Comparison of ENCODE assay signal across 18 cellular contexts in genomic region chr11:17528906-17529813, GRCh38. TPM values are rescaled to one million over a fixed set of nuclear protein-coding genes. Genes with fewer than 3 reads are reported as not detected.
A peak's percentile ranks its signal among the peaks of the same experiment; 100 is the strongest.
DNase-seq lines count a peak whose midpoint lies in the region; ATAC-seq and TF ChIP-seq lines count a peak whose summit lies in the region.
"Had no signal": no experiment of that assay in that cellular context is flagged by ENCODE, and none has a peak within 500 bp of the region (broad histone marks: within the 10 kb centered on the region; RNA-seq: fewer than 3 reads in every experiment).

No MANE protein-coding gene starts in this region.

- no peaks in the 10 kb centered on the region for H3K9me3 ChIP-seq in psoas muscle

- no peak for DNase-seq in left ventricle myocardium superior
- DNase-seq in cardiac septum (ENCODE audit: low spot score) = no peak
- peak; percentile 33 for DNase-seq in NCI-H2107 (lab: John Stamatoyannopoulos, UW)
- DNase-seq in dermis blood vessel endothelial cell = peak; percentile 10
- no peak for DNase-seq in type B pancreatic cell (ENCODE audit: extremely low spot score, unreplicated experiment)
- DNase-seq in Calu3 = no peak
- no peak for DNase-seq in psoas muscle
- DNase-seq in NCI-H1694 (lab: John Stamatoyannopoulos, UW) = no peak
- DNase-seq: activated CD4-positive, alpha-beta T cell treated with anti-CD3 and anti-CD28 coated beads for 48 hours; foreskin fibroblast; H7; IMR-90; stimulated activated CD4-positive, alpha-beta T cell treated with anti-CD3 and anti-CD28 coated beads, Interleukin-2, amount 100 ng/mL, for 48 hours had no signal

- H3K4me3 ChIP-seq in psoas muscle = no peak overlapping the region

- H3K36me3 Mint-ChIP-seq in type B pancreatic cell (no peaks in the 10 kb centered on the region), Calu3 (ENCODE audit: insufficient read depth, unreplicated experiment) (peaks cover 11% of the 10 kb centered on the region)
- H3K36me3 Mint-ChIP-seq: CD8-positive, alpha-beta T cell had no signal

- peak; percentile 16 for TF ChIP-seq CTCF in type B pancreatic cell (conservative IDR thresholded peaks at IDR 0.05)
- no peak for TF ChIP-seq CTCF in Calu3 (IDR thresholded peaks at IDR 0.05; ENCODE audit: unreplicated experiment)
- TF ChIP-seq CTCF in psoas muscle (IDR thresholded peaks at IDR 0.05) = no peak

- WGBS in psoas muscle, 3 donors = 53 to 56% (median 54%) methylated on average over 14 of the region's 14 CpGs

- no peak overlapping the region for H3K27ac ChIP-seq in psoas muscle

- CTCF ChIA-PET in Calu3 (lab: Charles Lee) = interaction anchor here (0.6 to 1.3 kb wide), 2 partner anchors 14 to 64 kb away, joined by 3 to 6 read pairs; no protein-coding TSS in a partner anchor

- BruUV-seq in Calu3 (replicated peaks; lab: Mats Ljungman, UMichigan) = no TSS peak

- H3K4me1 ChIP-seq in psoas muscle = peaks cover 3% of the 10 kb centered on the region

- intact Hi-C loops in left ventricle myocardium superior (cut with micrococcal nuclease) = no loop called here
- intact Hi-C loops in cardiac septum (cut with DNase I) = loop anchor here (5.0 kb wide), 1 partner anchor 142 kb away; the partner anchor contains the start of gene KCNJ11
- intact Hi-C loops in Calu3 (cut with micrococcal nuclease; ENCODE audit: unreplicated experiment) = no loop called here
- intact Hi-C loops in psoas muscle (cut with DNase I) = no loop called here

- peaks cover 11% of the 10 kb centered on the region for H3K27me3 Mint-ChIP-seq in type B pancreatic cell
- H3K27me3 Mint-ChIP-seq in Calu3 (ENCODE audit: unreplicated experiment) = no peaks in the 10 kb centered on the region

- H3K27me3 ChIP-seq in psoas muscle (ENCODE audit: insufficient read depth in 3 of 3, low read length in 2 of 3) = no peaks in the 10 kb centered on the region

- peaks cover 29% of the 10 kb centered on the region for H3K4me1 Mint-ChIP-seq in type B pancreatic cell (ENCODE audit: unreplicated experiment)
- no peaks in the 10 kb centered on the region for H3K4me1 Mint-ChIP-seq in Calu3 (ENCODE audit: low read depth, unreplicated experiment)

- H3K4me3 Mint-ChIP-seq in type B pancreatic cell (peak overlapping the region; percentile 28), Calu3 (ENCODE audit: low read depth, unreplicated experiment) (no peak overlapping the region)
- H3K4me3 Mint-ChIP-seq: CD8-positive, alpha-beta T cell had no signal

- H3K36me3 ChIP-seq in psoas muscle (ENCODE audit: insufficient read depth in 1 of 2, low read depth in 1 of 2) = no peaks in the 10 kb centered on the region

- H3K27ac Mint-ChIP-seq in type B pancreatic cell = no peak overlapping the region
- no peak overlapping the region for H3K27ac Mint-ChIP-seq in Calu3 (ENCODE audit: unreplicated experiment)
- H3K27ac Mint-ChIP-seq: CD8-positive, alpha-beta T cell had no signal

- H3K9me3 Mint-ChIP-seq in type B pancreatic cell (no peaks in the 10 kb centered on the region), Calu3 (ENCODE audit: low read depth, unreplicated experiment) (no peaks in the 10 kb centered on the region)
- H3K9me3 Mint-ChIP-seq: CD8-positive, alpha-beta T cell had no signal

- ATAC-seq in left ventricle myocardium superior = peak; percentile 59
- ATAC-seq in psoas muscle = no peak

RNA-seq across cellular contexts. Expression of gene USH1C, which starts 15.1 kb away (rescaled TPM):
- total RNA-seq in left ventricle myocardium superior (1.3 TPM), cardiac septum (not detected), dermis blood vessel endothelial cell (not detected in 2 replicates), type B pancreatic cell (ENCODE audit: low replicate concordance) (21.8 and 30.0 TPM in 2 replicates), Calu3 (2022) (17.5 and 32.1 TPM in 2 replicates), psoas muscle (not detected)
- under 1 TPM; 0.05 to 0.44 (median 0.14) TPM for polyA plus RNA-seq in psoas muscle
- total RNA-seq: CD8-positive, alpha-beta T cell; IMR-90; OCI-LY7; skeletal muscle tissue had no signal
- polyA plus RNA-seq: IMR-90 had no signal

RNA-seq across cellular contexts. Expression of gene OTOG, which starts 17.9 kb away (rescaled TPM):
- not detected for total RNA-seq in left ventricle myocardium superior
- total RNA-seq in cardiac septum = not detected
- total RNA-seq in dermis blood vessel endothelial cell = not detected in 2 replicates
- 0.21 and 1.5 TPM in 2 replicates for total RNA-seq in type B pancreatic cell (ENCODE audit: low replicate concordance)
- 0.32 TPM in 1 of 2 replicates, not detected in the other for total RNA-seq in Calu3 (2022)
- not detected for total RNA-seq in psoas muscle
- polyA plus RNA-seq in psoas muscle = not detected
- total RNA-seq: CD8-positive, alpha-beta T cell; IMR-90; NCI-H460; occipital lobe; OCI-LY7 had no signal
- polyA plus RNA-seq: IMR-90 had no signal

RNA-seq across cellular contexts. Expression of gene ABCC8, which starts 52.5 kb away (rescaled TPM):
- 2.1 TPM for total RNA-seq in left ventricle myocardium superior
- 3.9 TPM for total RNA-seq in cardiac septum
- not detected in 2 replicates for total RNA-seq in dermis blood vessel endothelial cell
- total RNA-seq in type B pancreatic cell (ENCODE audit: low replicate concordance) = 80.5 and 106 TPM in 2 replicates
- total RNA-seq in Calu3 (2022) = 0.76 and 1.0 TPM in 2 replicates
- total RNA-seq in psoas muscle = 1 to 10 TPM in 3 of 4 donors, under 1 TPM in 1; 0.64 to 3.5 (median 1.3) TPM
- under 1 TPM; 0.26 to 0.75 (median 0.32) TPM for polyA plus RNA-seq in psoas muscle
- total RNA-seq: CD8-positive, alpha-beta T cell; IMR-90; NCI-H460; OCI-LY7 had no signal
- polyA plus RNA-seq: IMR-90 had no signal

Comparison
In these comparisons a context has a peak if more than half of its experiments do, and no peak if none do; other contexts are left out.
1. DNase-seq: peak in NCI-H2107 (single experiment) and dermis blood vessel endothelial cell (single experiment); none in left ventricle myocardium superior (single experiment), cardiac septum (single experiment), type B pancreatic cell (single experiment), Calu3 (single experiment), psoas muscle (0 of 2) and NCI-H1694 (single experiment).
2. RNA of gene ABCC8, which starts 52.5 kb away (total RNA-seq): 80.5 to 106 TPM in type B pancreatic cell; 3.9 TPM in cardiac septum (single experiment), 2.1 TPM in left ventricle myocardium superior (single experiment), 0.64 to 3.5 TPM in psoas muscle, 0.76 to 1.0 TPM in Calu3 and not detected in dermis blood vessel endothelial cell; every median in the first group is over 10 times any median in the second.